Comparison of ENCODE assay signal across 25 cellular contexts in genomic region chr1:203208181-203208580, GRCh38. TPM values are rescaled to one million over a fixed set of nuclear protein-coding genes. Genes with fewer than 3 reads are reported as not detected.
DNase-seq lines count a peak whose midpoint lies in the region; ATAC-seq and TF ChIP-seq lines count a peak whose summit lies in the region.
"Had no signal": no experiment of that assay in that cellular context is flagged by ENCODE, and none has a peak within 500 bp of the region (broad histone marks: within the 10 kb centered on the region; RNA-seq: fewer than 3 reads in every experiment).

No MANE protein-coding gene starts in this region.

- H3K36me3 ChIP-seq in BLaER1 treated with 17β-estradiol and CSF1 and Interleukin-3, amounts not matched to agents 10 nM and 100 nM: no peaks in the 10 kb centered on the region
- H3K36me3 ChIP-seq in SJCRH30 (no peaks in the 10 kb centered on the region), smooth muscle cell (ENCODE audit: low read depth) (no peaks in the 10 kb centered on the region), ascending aorta (no peaks in the 10 kb centered on the region)
- H3K36me3 ChIP-seq: BE2C had no signal

- TF ChIP-seq CTCF in smooth muscle cell (IDR thresholded peaks at IDR 0.05; ENCODE audit: borderline replicate concordance, insufficient read depth, poor library complexity, severe bottlenecking): no peak
- TF ChIP-seq CTCF in ascending aorta (IDR thresholded peaks at IDR 0.05): no peak

- H3K79me2 ChIP-seq in smooth muscle cell (ENCODE audit: low read depth): no peaks in the 10 kb centered on the region

- no peak overlapping the region for H3K27ac ChIP-seq in BLaER1 treated with 17β-estradiol and CSF1 and Interleukin-3, amounts not matched to agents 10 nM and 100 nM
- H3K27ac ChIP-seq in SJCRH30 (peak overlapping the region; percentile 83; the same call in 1 of the 2 replicates), smooth muscle cell (ENCODE audit: low read depth) (peak overlapping the region; percentile 44), ascending aorta (no peak overlapping the region)
- H3K27ac ChIP-seq: A549, C4-2B, GM23248 had no signal

- no peak for DNase-seq in SJCRH30
- DNase-seq in myocyte (ENCODE audit: low read depth): peak; percentile 55
- DNase-seq in smooth muscle cell (lab: John Stamatoyannopoulos, UW; ENCODE audit: unreplicated experiment): no peak
- no peak for DNase-seq in NCI-H1105 (lab: John Stamatoyannopoulos, UW)
- no peak for DNase-seq in ascending aorta (ENCODE audit: low spot score in 2 of 2)
- DNase-seq: 8988T; ACHN; AML-193; BE2C; Caco-2; CD4-positive, CD25-positive, alpha-beta regulatory T cell; CD8-positive, alpha-beta T cell; DMS153; DMS79; EL; GDM1; GM23248; H7; HCEC 1CT had no signal

- peaks cover 21% of the 10 kb centered on the region for H3F3A ChIP-seq in smooth muscle cell (ENCODE audit: low read depth)

- H3K9ac ChIP-seq in BLaER1 treated with 17β-estradiol and CSF1 and Interleukin-3, amounts not matched to agents 10 nM and 100 nM: no peak overlapping the region
- H3K9ac ChIP-seq in smooth muscle cell (ENCODE audit: low read depth): no peak overlapping the region
- H3K9ac ChIP-seq: GM23248 had no signal

- H3K27me3 ChIP-seq in BLaER1 treated with 17β-estradiol and CSF1 and Interleukin-3, amounts not matched to agents 10 nM and 100 nM: no peaks in the 10 kb centered on the region
- H3K27me3 ChIP-seq in SJCRH30: no peaks in the 10 kb centered on the region
- H3K27me3 ChIP-seq in smooth muscle cell (ENCODE audit: low read depth): no peaks in the 10 kb centered on the region
- no peaks in the 10 kb centered on the region for H3K27me3 ChIP-seq in ascending aorta
- H3K27me3 ChIP-seq: BE2C had no signal

- no peak overlapping the region for H3K4me3 ChIP-seq in BLaER1 treated with 17β-estradiol and CSF1 and Interleukin-3, amounts not matched to agents 10 nM and 100 nM
- no peak overlapping the region for H3K4me3 ChIP-seq in SJCRH30
- no peak overlapping the region for H3K4me3 ChIP-seq in smooth muscle cell
- H3K4me3 ChIP-seq in ascending aorta: no peak overlapping the region
- H3K4me3 ChIP-seq: A549, GM12878, GM23248 had no signal

- WGBS in smooth muscle cell (ENCODE audit: low lambda C conversion rate): 73% methylated on average over 1 of the region's 1 CpG

- peaks cover 2 to 27% (median 12%) of the 10 kb centered on the region in 10 experiments; a peak in 19 of 20 replicates for H3K4me1 ChIP-seq in BLaER1 treated with 17β-estradiol and CSF1 and Interleukin-3, amounts not matched to agents 10 nM and 100 nM
- H3K4me1 ChIP-seq in SJCRH30: peaks cover 76% of the 10 kb centered on the region
- H3K4me1 ChIP-seq in smooth muscle cell (ENCODE audit: low read depth): peaks cover 14% of the 10 kb centered on the region
- no peaks in the 10 kb centered on the region for H3K4me1 ChIP-seq in ascending aorta
- H3K4me1 ChIP-seq: A549, BE2C had no signal

- no peaks in the 10 kb centered on the region for H3K9me3 ChIP-seq in BLaER1 treated with 17β-estradiol and CSF1 and Interleukin-3, amounts not matched to agents 10 nM and 100 nM (replicated peaks in 1 of 11)
- H3K9me3 ChIP-seq in SJCRH30 (replicated peaks): 0 out of 2 replicates have a peak, but pooled peaks cover 3% of the 10 kb centered on the region
- H3K9me3 ChIP-seq in smooth muscle cell (replicated peaks; ENCODE audit: low read depth): no peaks in the 10 kb centered on the region
- H3K9me3 ChIP-seq in ascending aorta: no peaks in the 10 kb centered on the region
- H3K9me3 ChIP-seq: A549, BE2C, Caco-2 had no signal

- no peak for ATAC-seq in GM19351 (IDR thresholded peaks at IDR 0.05; ENCODE audit: unreplicated experiment)
- ATAC-seq: A549; CD8-positive, alpha-beta T cell; GM12878 had no signal

- peak overlapping the region; percentile 0 for H2AFZ ChIP-seq in smooth muscle cell (ENCODE audit: low read depth)
- H2AFZ ChIP-seq: GM23248 had no signal

- intact Hi-C loops in ascending aorta (cut with DNase I): no loop called here

- H4K20me1 ChIP-seq in BLaER1 treated with 17β-estradiol and CSF1 and Interleukin-3, amounts not matched to agents 10 nM and 100 nM: no peaks in the 10 kb centered on the region
- H4K20me1 ChIP-seq in smooth muscle cell (ENCODE audit: low read depth): no peaks in the 10 kb centered on the region

- H3K4me2 ChIP-seq in BLaER1 treated with 17β-estradiol and CSF1 and Interleukin-3, amounts not matched to agents 10 nM and 100 nM: peak overlapping the region in 9 of 11 experiments; percentile 6 to 41 (median 27); a peak in 11 of 22 replicates
- no peak overlapping the region for H3K4me2 ChIP-seq in smooth muscle cell
- H3K4me2 ChIP-seq: A549 had no signal

RNA-seq across cellular contexts. Expression of gene CHIT1, which starts 21.3 kb away (rescaled TPM):
- total RNA-seq in SJCRH30 (2014; rRNA removed; shearing (Covaris generic)): 0.08 and 0.18 TPM in 2 replicates
- total RNA-seq in myocyte (5.0 and 7.7 TPM in 2 replicates), smooth muscle cell (0.04 TPM in 1 of 2 replicates, not detected in the other), ascending aorta (not detected)
- 4.5 TPM for polyA plus RNA-seq in myocyte (2012)
- polyA plus RNA-seq in smooth muscle cell: not detected in 2 replicates
- total RNA-seq: Caco-2, GM23248, H1, H7 had no signal
- polyA plus RNA-seq: A549; CD4-positive, CD25-positive, alpha-beta regulatory T cell; GM23248; H1 had no signal

RNA-seq across cellular contexts. Expression of gene CHI3L1, which starts 21.7 kb away (rescaled TPM):
- total RNA-seq in SJCRH30 (2014; rRNA removed; shearing (Covaris generic)): not detected in 2 replicates
- total RNA-seq in myocyte (0.37 and 1.2 TPM in 2 replicates), smooth muscle cell (45.4 TPM in 2 replicates), ascending aorta (73.8 TPM)
- 9.1 TPM for polyA plus RNA-seq in myocyte (2012)
- polyA plus RNA-seq in smooth muscle cell: 53.6 and 74.7 TPM in 2 replicates
- total RNA-seq: CD4-positive, CD25-positive, alpha-beta regulatory T cell; CD8-positive, alpha-beta T cell; H1 had no signal
- polyA plus RNA-seq: CD4-positive, CD25-positive, alpha-beta regulatory T cell had no signal

RNA-seq across cellular contexts. Expression of gene MYBPH, which starts 32.6 kb away (rescaled TPM):
- 1.1 and 1.8 TPM in 2 replicates for total RNA-seq in SJCRH30 (2014; rRNA removed; shearing (Covaris generic))
- total RNA-seq in myocyte: 1,679 and 2,440 TPM in 2 replicates
- 817 TPM for polyA plus RNA-seq in myocyte (2012)
- total RNA-seq in smooth muscle cell: 0.67 TPM in 1 of 2 replicates, not detected in the other
- polyA plus RNA-seq in smooth muscle cell: 0.51 and 1.7 TPM in 2 replicates
- total RNA-seq in ascending aorta: not detected
- total RNA-seq: CD4-positive, CD25-positive, alpha-beta regulatory T cell; CD8-positive, alpha-beta T cell; H1; H7 had no signal
- polyA plus RNA-seq: A549; CD4-positive, CD25-positive, alpha-beta regulatory T cell; H1 had no signal

Comparison
In these comparisons a context has a peak if more than half of its experiments do, and no peak if none do; other contexts are left out.
1. H3K27ac ChIP-seq: peak in SJCRH30 (single experiment) and smooth muscle cell (single experiment); none in BLaER1 treated with 17β-estradiol and CSF1 and Interleukin-3, amounts not matched to agents 10 nM and 100 nM (0 of 11) and ascending aorta (0 of 2).
2. RNA of gene CHI3L1, which starts 21.7 kb away (total RNA-seq): 73.8 TPM in ascending aorta (single experiment) and 45.4 TPM in smooth muscle cell; 0.37 to 1.2 TPM in myocyte and not detected in SJCRH30; every median in the first group is over 10 times any median in the second.
3. RNA of gene MYBPH, which starts 32.6 kb away (total RNA-seq): 1,679 to 2,440 TPM in myocyte; 1.1 to 1.8 TPM in SJCRH30, 0.67 TPM in smooth muscle cell and not detected in ascending aorta (single experiment); every median in the first group is over 100 times any median in the second.